ENCODE assay signal across 8 cellular contexts in the genomic region with DNA sequence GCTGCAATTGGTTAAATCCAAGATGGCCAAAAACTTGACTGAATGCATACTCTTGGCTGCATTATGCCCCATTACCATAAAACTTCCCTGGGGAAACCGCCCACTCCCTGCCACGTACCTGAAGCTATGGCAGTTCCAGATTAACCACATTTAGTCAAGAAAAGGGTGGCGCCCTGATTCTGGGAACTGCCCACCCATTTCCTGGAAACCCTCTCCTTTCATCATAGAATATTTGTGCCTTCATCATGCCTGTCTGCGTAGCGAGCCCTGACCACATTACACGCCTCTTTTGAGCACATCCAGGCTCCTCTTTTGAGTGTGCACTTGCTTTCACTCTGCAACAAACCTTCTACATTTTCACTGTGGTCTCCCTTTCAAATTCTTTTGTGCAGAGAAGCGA. TPM values are rescaled to one million over a fixed set of nuclear protein-coding genes. Genes with fewer than 3 reads are reported as not detected.
DNase-seq lines count a peak whose midpoint lies in the region; ATAC-seq and TF ChIP-seq lines count a peak whose summit lies in the region.

No MANE protein-coding gene starts in this region.

- CTCF ChIA-PET in activated B cell treated with CpG ODN at 0.5 μM for 24 hours (lab: Charles Lee): no interaction called here

- H3K27me3 Mint-ChIP-seq in activated B cell treated with CpG ODN at 0.5 μM for 24 hours: no peaks in the 10 kb centered on the region
- H3K27me3 Mint-ChIP-seq in central memory CD8-positive, alpha-beta T cell: no peaks in the 10 kb centered on the region

- H3K4me3 ChIP-seq in WERI-Rb-1 (ENCODE audit: low read depth, low read length): no peak overlapping the region

- H3K27me3 ChIP-seq in WERI-Rb-1 (ENCODE audit: insufficient read depth, low read depth, severe bottlenecking): no peaks in the 10 kb centered on the region

- H3K9me3 ChIP-seq in WERI-Rb-1 (ENCODE audit: severe bottlenecking): no peaks in the 10 kb centered on the region

- H3K36me3 Mint-ChIP-seq in activated B cell treated with CpG ODN at 0.5 μM for 24 hours (ENCODE audit: low read depth): peaks cover 3% of the 10 kb centered on the region
- H3K36me3 Mint-ChIP-seq in central memory CD8-positive, alpha-beta T cell (ENCODE audit: insufficient read depth): peaks cover 3% of the 10 kb centered on the region

- H3K9me3 Mint-ChIP-seq in activated B cell treated with CpG ODN at 0.5 μM for 24 hours: no peaks in the 10 kb centered on the region
- H3K9me3 Mint-ChIP-seq in central memory CD8-positive, alpha-beta T cell: no peaks in the 10 kb centered on the region

- peak overlapping the region; percentile 47 for H3K27ac Mint-ChIP-seq in activated B cell treated with CpG ODN at 0.5 μM for 24 hours
- H3K27ac Mint-ChIP-seq in central memory CD8-positive, alpha-beta T cell (ENCODE audit: low read depth): peak overlapping the region; percentile 80

- intact Hi-C loops in activated B cell treated with CpG ODN at 0.5 μM for 24 hours (cut with micrococcal nuclease): no loop called here

- ATAC-seq in GM18520 (IDR thresholded peaks at IDR 0.05; ENCODE audit: unreplicated experiment) (peak; percentile 73), HG02981 (IDR thresholded peaks at IDR 0.05; ENCODE audit: unreplicated experiment) (peak; percentile 82), activated B cell treated with CpG ODN at 0.5 μM for 24 hours (ENCODE audit: low read depth) (peak; percentile 55)
- peak; percentile 92 for ATAC-seq in central memory CD8-positive, alpha-beta T cell (replicated peaks; ENCODE audit: extremely low read depth, poor library complexity, severe bottlenecking)

- TF ChIP-seq CTCF in activated B cell treated with CpG ODN at 0.5 μM for 24 hours (IDR thresholded peaks at IDR 0.05) (no peak), WERI-Rb-1 (IDR thresholded peaks at IDR 0.05; ENCODE audit: low read depth, low read length) (no peak)

- DNase-seq in activated B cell treated with CpG ODN at 0.5 μM for 24 hours (no peak), medulla oblongata (ENCODE audit: extremely low spot score) (no peak), RKO (ENCODE audit: low spot score) (no peak), WERI-Rb-1 (no peak)
- DNase-seq in central memory CD8-positive, alpha-beta T cell (ENCODE audit: low spot score in 2 of 2): peak; percentile 52 to 68
- peak; percentile 87 to 91 (median 91) for DNase-seq in stimulated activated CD4-positive, alpha-beta T cell treated with anti-CD3 and anti-CD28 coated beads, TNF-alpha, amount 100 ng/mL, for 48 hours (ENCODE audit: low read depth in 3 of 3)

- no peak overlapping the region for H3K27ac ChIP-seq in WERI-Rb-1

- peak overlapping the region; percentile 56 for H3K4me3 Mint-ChIP-seq in activated B cell treated with CpG ODN at 0.5 μM for 24 hours
- peak overlapping the region; percentile 64 for H3K4me3 Mint-ChIP-seq in central memory CD8-positive, alpha-beta T cell

- H3K36me3 ChIP-seq in WERI-Rb-1: peaks cover 2% of the 10 kb centered on the region

- POLR2A ChIA-PET in activated B cell treated with CpG ODN at 0.5 μM for 24 hours (lab: Charles Lee): interaction anchor here (0.7 kb wide), 1 partner anchor 11 kb away, joined by 4 read pairs; no protein-coding TSS in a partner anchor

- H3K4me1 Mint-ChIP-seq in activated B cell treated with CpG ODN at 0.5 μM for 24 hours: peaks cover 41% of the 10 kb centered on the region
- H3K4me1 Mint-ChIP-seq in central memory CD8-positive, alpha-beta T cell: peaks cover 49% of the 10 kb centered on the region

RNA-seq across cellular contexts. Expression of a gene that starts 5.2 kb away (rescaled TPM):
- 31.9 and 33.3 TPM in 2 replicates for total RNA-seq in activated B cell treated with CpG ODN at 0.5 μM for 24 hours

RNA-seq across cellular contexts. Expression of a gene that starts 5.6 kb away (rescaled TPM):
- total RNA-seq in activated B cell treated with CpG ODN at 0.5 μM for 24 hours: 18.3 and 21.3 TPM in 2 replicates

Comparison
In these comparisons a context has a peak if more than half of its experiments do, and no peak if none do; other contexts are left out.
1. DNase-seq: peak in central memory CD8-positive, alpha-beta T cell (2 of 2) and stimulated activated CD4-positive, alpha-beta T cell treated with anti-CD3 and anti-CD28 coated beads, TNF-alpha, amount 100 ng/mL, for 48 hours (3 of 3); none in activated B cell treated with CpG ODN at 0.5 μM for 24 hours (single experiment), medulla oblongata (single experiment), RKO (single experiment) and WERI-Rb-1 (single experiment).
2. Peak in every context shown above with its lines, with median percentiles within 50 percentile points of each other: ATAC-seq.